Comparison of ENCODE assay signal across 16 cellular contexts in genomic region chr4:128639586-128640270, GRCh38.
A peak's percentile ranks its signal among the peaks of the same experiment; 100 is the strongest.
DNase-seq lines count a peak whose midpoint lies in the region; ATAC-seq and TF ChIP-seq lines count a peak whose summit lies in the region.
"Had no signal": no experiment of that assay in that cellular context is flagged by ENCODE, and none has a peak within 500 bp of the region (broad histone marks: within the 10 kb centered on the region; RNA-seq: fewer than 3 reads in every experiment).

No MANE protein-coding gene starts in this region.

- H3K4ac ChIP-seq in mesendoderm (ENCODE audit: low read depth, low read length): peak overlapping the region; percentile 79

- no peak overlapping the region for H3K9ac ChIP-seq in fibroblast of lung (ENCODE audit: insufficient read depth, low read length)
- H3K9ac ChIP-seq in mesendoderm (ENCODE audit: low read length): no peak overlapping the region

- no peaks in the 10 kb centered on the region for H3K79me2 ChIP-seq in fibroblast of lung (ENCODE audit: control insufficient read depth, insufficient read depth, low read length)
- H3K79me2 ChIP-seq in mesendoderm (ENCODE audit: control insufficient read depth, insufficient read depth, low read length): no peaks in the 10 kb centered on the region

- WGBS in mesendoderm (ENCODE audit: extremely low coverage, insufficient coverage, low lambda C conversion rate): no CpG with 5 or more reads among the region's 2 CpGs
- 44 to 60% methylated on average over 1 to 2 of the region's 2 CpGs for WGBS in transverse colon (ENCODE audit: low coverage in 1 of 2), 2 donors

- no peak overlapping the region for H2BK5ac ChIP-seq in mesendoderm (ENCODE audit: low read length)

- in situ Hi-C loops in transverse colon (cut with MboI; ENCODE audit: low pct_ligation_motif_present in 1 of 4, low pct_unique_long_range_greater_than_20kb in 1 of 4, low sequenced_read_pairs in 3 of 4): no loop called here

- no peak overlapping the region for H4K8ac ChIP-seq in mesendoderm (ENCODE audit: low read depth, low read length)

- H3K4me3 ChIP-seq in MG63 (no peak overlapping the region), fibroblast of lung (replicated peaks in 1 of 4; ENCODE audit: control extremely low read depth in 1 of 4, insufficient read depth in 1 of 4, low read depth in 3 of 4, low read length in 4 of 4) (no peak overlapping the region), mesendoderm (ENCODE audit: low read length) (no peak overlapping the region), transverse colon (no peak overlapping the region)
- H3K4me3 ChIP-seq: dorsolateral prefrontal cortex, esophagus squamous epithelium, skin epidermis had no signal

- H2AFZ ChIP-seq in fibroblast of lung (ENCODE audit: low read length): peak overlapping the region; percentile 5

- DNase-seq in MG63 (peak; percentile 19), fibroblast of lung (ENCODE audit: low read depth in 2 of 2) (peak; percentile 16 to 39), mesendoderm (peak; percentile 34), transverse colon (no peak), NCI-H524 treated with DMSO at 0.1 percent for 48 hours (lab: John Stamatoyannopoulos, UW) (no peak)
- DNase-seq: activated CD4-positive, alpha-beta memory T cell treated with anti-CD3 and anti-CD28 coated beads, Interleukin-2, amount 10 ng/mL, durations not matched to agents 7 days and 5 days; CD4-positive, CD25-positive, alpha-beta regulatory T cell; DMS79 treated with DMSO at 0.1 percent for 48 hours; dorsolateral prefrontal cortex; esophagus squamous epithelium; NCI-H1694; NCI-H526 treated with DMSO at 0.1 percent for 48 hours; stimulated activated naive CD4-positive, alpha-beta T cell had no signal

- H4K20me1 ChIP-seq in fibroblast of lung (ENCODE audit: control insufficient read depth, extremely low read depth, insufficient read depth, low read length): no peaks in the 10 kb centered on the region

- no peak for TF ChIP-seq POLR2A in transverse colon (IDR thresholded peaks at IDR 0.05)

- no peak overlapping the region for H2BK15ac ChIP-seq in mesendoderm (replicated peaks; ENCODE audit: low read depth)

- no peak overlapping the region for H3K23ac ChIP-seq in mesendoderm (ENCODE audit: low read length)

- no peaks in the 10 kb centered on the region for H3K36me3 ChIP-seq in MG63
- no peaks in the 10 kb centered on the region for H3K36me3 ChIP-seq in fibroblast of lung (ENCODE audit: control insufficient read depth, insufficient read depth, low read length)
- no peaks in the 10 kb centered on the region for H3K36me3 ChIP-seq in mesendoderm (ENCODE audit: control insufficient read depth, insufficient read depth, low read length)
- no peaks in the 10 kb centered on the region for H3K36me3 ChIP-seq in transverse colon
- H3K36me3 ChIP-seq: esophagus squamous epithelium had no signal

- H3K27ac ChIP-seq in fibroblast of lung (ENCODE audit: insufficient read depth, low read length) (no peak overlapping the region), mesendoderm (ENCODE audit: low read depth, low read length) (peak overlapping the region; percentile 39), transverse colon (peak overlapping the region in 3 of 4 donors; percentile 3 to 43 (median 39))

- TF ChIP-seq CTCF in fibroblast of lung (conservative IDR thresholded peaks at IDR 0.05 in 1 of 2, IDR thresholded peaks at IDR 0.05 in 1 of 2; ENCODE audit: low read depth in 1 of 2, low read length in 2 of 2) (no peak), transverse colon (IDR thresholded peaks at IDR 0.05) (no peak)

- no peak overlapping the region for H3K4me2 ChIP-seq in fibroblast of lung (ENCODE audit: extremely low read depth, insufficient read depth, low read length)
- no peak overlapping the region for H3K4me2 ChIP-seq in mesendoderm (ENCODE audit: low read length)

- H3K9me3 ChIP-seq in MG63: no peaks in the 10 kb centered on the region
- H3K9me3 ChIP-seq in fibroblast of lung (ENCODE audit: control insufficient read depth, insufficient read depth, low read depth, low read length): no peaks in the 10 kb centered on the region
- no peaks in the 10 kb centered on the region for H3K9me3 ChIP-seq in transverse colon
- H3K9me3 ChIP-seq: esophagus squamous epithelium had no signal

- H2AK5ac ChIP-seq in mesendoderm (ENCODE audit: low read length): no peak overlapping the region

- H3K4me1 ChIP-seq in fibroblast of lung (ENCODE audit: control insufficient read depth, extremely low read depth, insufficient read depth, low read length) (no peaks in the 10 kb centered on the region), mesendoderm (ENCODE audit: control insufficient read depth, low read depth, low read length) (peaks cover 10% of the 10 kb centered on the region), transverse colon (peaks cover 6 to 16% (median 9%) of the 10 kb centered on the region in 4 donors)

- ATAC-seq in HG03159 (IDR thresholded peaks at IDR 0.05; ENCODE audit: unreplicated experiment) (no peak), HG02885 (IDR thresholded peaks at IDR 0.05; ENCODE audit: poor library complexity, unreplicated experiment) (no peak)

- H3K27me3 ChIP-seq in MG63 (no peaks in the 10 kb centered on the region), fibroblast of lung (ENCODE audit: control insufficient read depth, insufficient read depth, low read length) (no peaks in the 10 kb centered on the region), mesendoderm (ENCODE audit: insufficient read depth, low read length, poor library complexity) (no peaks in the 10 kb centered on the region), transverse colon (no peaks in the 10 kb centered on the region)
- H3K27me3 ChIP-seq: dorsolateral prefrontal cortex, esophagus squamous epithelium had no signal

- H3K56ac ChIP-seq in mesendoderm (ENCODE audit: low read length): peak overlapping the region; percentile 65

- no peaks in the 10 kb centered on the region for H3K79me1 ChIP-seq in mesendoderm (ENCODE audit: low read length)

- TF ChIP-seq EP300 in transverse colon (IDR thresholded peaks at IDR 0.05; ENCODE audit: low read depth): no peak

- intact Hi-C loops in transverse colon (cut with DNase I; ENCODE audit: low total_unique reads): no loop called here

- H4K5ac ChIP-seq in mesendoderm (ENCODE audit: low read length): no peak overlapping the region

- H3K18ac ChIP-seq in mesendoderm (ENCODE audit: low read length): peak overlapping the region; percentile 1

- no peak overlapping the region for H2BK120ac ChIP-seq in mesendoderm (ENCODE audit: low read depth, low read length)

Comparison
In these comparisons a context has a peak if more than half of its experiments do, and no peak if none do; other contexts are left out.
1. DNase-seq: peak in MG63 (single experiment), fibroblast of lung (2 of 2) and mesendoderm (single experiment); none in transverse colon (single experiment) and NCI-H524 treated with DMSO at 0.1 percent for 48 hours (single experiment).